In the genomic region with DNA sequence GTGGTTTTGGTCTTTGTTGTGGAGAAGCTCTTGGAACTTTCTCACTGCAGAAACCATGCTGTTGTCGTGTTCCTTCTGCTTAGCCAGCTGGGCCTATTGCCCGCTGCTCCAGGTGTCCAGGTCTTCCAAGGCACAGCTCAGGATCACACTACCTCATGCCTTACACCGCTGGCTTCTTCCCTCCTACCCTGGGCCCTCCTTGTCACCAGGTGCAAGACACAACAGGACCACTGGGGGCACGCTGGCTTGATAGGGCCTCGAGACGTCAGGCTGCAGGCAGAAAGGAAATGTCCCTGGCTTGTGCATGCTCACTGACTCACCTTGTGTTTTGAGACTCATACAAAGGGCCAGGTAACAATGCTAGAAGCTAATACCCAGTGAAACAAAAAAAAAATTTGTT, we compare ENCODE assay signal across 8 cellular contexts. TPM values are rescaled to one million over a fixed set of nuclear protein-coding genes. Genes with fewer than 3 reads are reported as not detected.
DNase-seq lines count a peak whose midpoint lies in the region; ATAC-seq and TF ChIP-seq lines count a peak whose summit lies in the region.
"Had no signal": no experiment of that assay in that cellular context is flagged by ENCODE, and none has a peak within 500 bp of the region (broad histone marks: within the 10 kb centered on the region; RNA-seq: fewer than 3 reads in every experiment).

No MANE protein-coding gene starts in this region.

- H4K20me1 ChIP-seq in GM23338 (replicated peaks; ENCODE audit: insufficient read depth) (no peaks in the 10 kb centered on the region), OCI-LY1 (ENCODE audit: insufficient read depth, low read length) (no peaks in the 10 kb centered on the region), hepatocyte (ENCODE audit: insufficient read depth, poor library complexity, severe bottlenecking) (no peaks in the 10 kb centered on the region)

- H3F3A ChIP-seq in GM23338 (replicated peaks; ENCODE audit: low read depth): no peaks in the 10 kb centered on the region
- no peaks in the 10 kb centered on the region for H3F3A ChIP-seq in OCI-LY1 (ENCODE audit: insufficient read depth, low read length)

- no peak overlapping the region for H3K9ac ChIP-seq in OCI-LY1 (ENCODE audit: low read length)

- ATAC-seq in GM18519 (IDR thresholded peaks at IDR 0.05; ENCODE audit: low FRiP score, unreplicated experiment): peak; percentile 42
- peak; percentile 84 for ATAC-seq in GM23338

- H3K9me3 Mint-ChIP-seq in GM23338: no peaks in the 10 kb centered on the region
- H3K9me3 Mint-ChIP-seq: activated naive CD4-positive, alpha-beta T cell treated with anti-CD3 and anti-CD28 coated beads, Interleukin-2, amount 50 U/mL, for 24 hours had no signal

- no peaks in the 10 kb centered on the region for H3K27me3 Mint-ChIP-seq in GM23338 (ENCODE audit: insufficient read depth, low read depth, poor library complexity)

- H3K9me2 ChIP-seq in GM23338 (ENCODE audit: insufficient read depth) (no peaks in the 10 kb centered on the region), OCI-LY1 (ENCODE audit: low read depth, low read length) (no peaks in the 10 kb centered on the region), hepatocyte (replicated peaks; ENCODE audit: insufficient read depth) (no peaks in the 10 kb centered on the region)

- H2AFZ ChIP-seq in GM23338 (peak overlapping the region; percentile 84; the same call in 1 of the 2 replicates), OCI-LY1 (ENCODE audit: low read length) (no peak overlapping the region), hepatocyte (no peak overlapping the region)

- TF ChIP-seq CTCF in GM23338 (conservative IDR thresholded peaks at IDR 0.05; ENCODE audit: low read depth in 2 of 2): peak in 1 of 2 experiments; percentile 22; a peak in 2 of 4 replicates
- peak; percentile 50 for TF ChIP-seq CTCF in OCI-LY1 (IDR thresholded peaks at IDR 0.05; ENCODE audit: low read length)
- TF ChIP-seq CTCF in hepatocyte (IDR thresholded peaks at IDR 0.05; ENCODE audit: poor library complexity): no peak

- DNase-seq in GM23338 (ENCODE audit: low spot score) (peak; percentile 67), iPS-NIHi11 (ENCODE audit: low spot score) (peak; percentile 79), amygdala (lab: John Stamatoyannopoulos, UW) (no peak), hepatocyte (ENCODE audit: low spot score) (no peak), NCI-H2107 treated with DMSO at 0.1 percent for 48 hours (lab: John Stamatoyannopoulos, UW; ENCODE audit: unreplicated experiment) (no peak)

- 78% methylated on average over 6 of the region's 6 CpGs for WGBS in hepatocyte (ENCODE audit: low lambda C conversion rate, missing lambda C conversion rate)

- H3K4me1 Mint-ChIP-seq in GM23338: peaks cover 6% of the 10 kb centered on the region; the same call in 2 of the 3 replicates
- H3K4me1 Mint-ChIP-seq: activated naive CD4-positive, alpha-beta T cell treated with anti-CD3 and anti-CD28 coated beads, Interleukin-2, amount 50 U/mL, for 24 hours had no signal

- H3K36me3 ChIP-seq in GM23338 (ENCODE audit: insufficient read depth): no peaks in the 10 kb centered on the region
- H3K36me3 ChIP-seq in OCI-LY1 (ENCODE audit: insufficient read depth, low read length): no peaks in the 10 kb centered on the region
- no peaks in the 10 kb centered on the region for H3K36me3 ChIP-seq in hepatocyte (replicated peaks; ENCODE audit: insufficient read depth, low read depth)

- no peaks in the 10 kb centered on the region for H3K36me3 Mint-ChIP-seq in GM23338 (ENCODE audit: low read depth)
- H3K36me3 Mint-ChIP-seq: activated naive CD4-positive, alpha-beta T cell treated with anti-CD3 and anti-CD28 coated beads, Interleukin-2, amount 50 U/mL, for 24 hours had no signal

- H3K9me3 ChIP-seq in OCI-LY1 (ENCODE audit: low read length) (no peaks in the 10 kb centered on the region), hepatocyte (ENCODE audit: low read depth) (no peaks in the 10 kb centered on the region)

- H3K27me3 ChIP-seq in GM23338 (ENCODE audit: insufficient read depth): no peaks in the 10 kb centered on the region
- peaks cover 9% of the 10 kb centered on the region; the same call in 1 of the 2 replicates for H3K27me3 ChIP-seq in OCI-LY1 (ENCODE audit: insufficient read depth, low read length)
- H3K27me3 ChIP-seq in hepatocyte: no peaks in the 10 kb centered on the region

- no peak overlapping the region for H3K27ac ChIP-seq in GM23338 (ENCODE audit: low read depth)
- H3K27ac ChIP-seq in OCI-LY1 (ENCODE audit: low read depth, low read length, poor library complexity, severe bottlenecking): no peak overlapping the region
- H3K27ac ChIP-seq in hepatocyte: no peak overlapping the region

- H3K79me2 ChIP-seq in GM23338 (replicated peaks; ENCODE audit: insufficient read depth) (no peaks in the 10 kb centered on the region), OCI-LY1 (ENCODE audit: insufficient read depth, low read length) (no peaks in the 10 kb centered on the region), hepatocyte (no peaks in the 10 kb centered on the region)

- no peak overlapping the region for H3K27ac Mint-ChIP-seq in GM23338
- H3K27ac Mint-ChIP-seq: activated naive CD4-positive, alpha-beta T cell treated with anti-CD3 and anti-CD28 coated beads, Interleukin-2, amount 50 U/mL, for 24 hours had no signal

- H3K4me1 ChIP-seq in GM23338 (ENCODE audit: insufficient read depth) (peaks cover 4% of the 10 kb centered on the region; the same call in 1 of the 2 replicates), OCI-LY1 (ENCODE audit: insufficient read depth, low read length, severe bottlenecking) (no peaks in the 10 kb centered on the region), hepatocyte (ENCODE audit: insufficient read depth) (no peaks in the 10 kb centered on the region)

- H3K4me3 Mint-ChIP-seq in GM23338: no peak overlapping the region
- H3K4me3 Mint-ChIP-seq: activated naive CD4-positive, alpha-beta T cell treated with anti-CD3 and anti-CD28 coated beads, Interleukin-2, amount 50 U/mL, for 24 hours had no signal

- H3K4me2 ChIP-seq in GM23338 (no peak overlapping the region), OCI-LY1 (ENCODE audit: low read length) (no peak overlapping the region), hepatocyte (no peak overlapping the region)

- H3K4me3 ChIP-seq in GM23338: no peak overlapping the region
- H3K4me3 ChIP-seq in OCI-LY1 (ENCODE audit: low read depth, low read length, poor library complexity, severe bottlenecking): no peak overlapping the region
- H3K4me3 ChIP-seq in hepatocyte: no peak overlapping the region

TF ChIP-seq in GM23338, 12 proteins besides CTCF, POLR2A, EP300 and RAD21 (continues in another document):
- TF ChIP-seq ZNF331 (CRISPR knock-in tag; IDR thresholded peaks at IDR 0.05; ENCODE audit: low read depth) (no peak), ZNF114 (CRISPR knock-in tag; IDR thresholded peaks at IDR 0.05) (no peak), EZH2 (IDR thresholded peaks at IDR 0.05; ENCODE audit: low read depth, unreplicated experiment) (no peak), NANOG (IDR thresholded peaks at IDR 0.05; ENCODE audit: borderline replicate concordance) (no peak), STAT1 (IDR thresholded peaks at IDR 0.05; ENCODE audit: unreplicated experiment) (no peak)
- TF ChIP-seq, protein P1, sequence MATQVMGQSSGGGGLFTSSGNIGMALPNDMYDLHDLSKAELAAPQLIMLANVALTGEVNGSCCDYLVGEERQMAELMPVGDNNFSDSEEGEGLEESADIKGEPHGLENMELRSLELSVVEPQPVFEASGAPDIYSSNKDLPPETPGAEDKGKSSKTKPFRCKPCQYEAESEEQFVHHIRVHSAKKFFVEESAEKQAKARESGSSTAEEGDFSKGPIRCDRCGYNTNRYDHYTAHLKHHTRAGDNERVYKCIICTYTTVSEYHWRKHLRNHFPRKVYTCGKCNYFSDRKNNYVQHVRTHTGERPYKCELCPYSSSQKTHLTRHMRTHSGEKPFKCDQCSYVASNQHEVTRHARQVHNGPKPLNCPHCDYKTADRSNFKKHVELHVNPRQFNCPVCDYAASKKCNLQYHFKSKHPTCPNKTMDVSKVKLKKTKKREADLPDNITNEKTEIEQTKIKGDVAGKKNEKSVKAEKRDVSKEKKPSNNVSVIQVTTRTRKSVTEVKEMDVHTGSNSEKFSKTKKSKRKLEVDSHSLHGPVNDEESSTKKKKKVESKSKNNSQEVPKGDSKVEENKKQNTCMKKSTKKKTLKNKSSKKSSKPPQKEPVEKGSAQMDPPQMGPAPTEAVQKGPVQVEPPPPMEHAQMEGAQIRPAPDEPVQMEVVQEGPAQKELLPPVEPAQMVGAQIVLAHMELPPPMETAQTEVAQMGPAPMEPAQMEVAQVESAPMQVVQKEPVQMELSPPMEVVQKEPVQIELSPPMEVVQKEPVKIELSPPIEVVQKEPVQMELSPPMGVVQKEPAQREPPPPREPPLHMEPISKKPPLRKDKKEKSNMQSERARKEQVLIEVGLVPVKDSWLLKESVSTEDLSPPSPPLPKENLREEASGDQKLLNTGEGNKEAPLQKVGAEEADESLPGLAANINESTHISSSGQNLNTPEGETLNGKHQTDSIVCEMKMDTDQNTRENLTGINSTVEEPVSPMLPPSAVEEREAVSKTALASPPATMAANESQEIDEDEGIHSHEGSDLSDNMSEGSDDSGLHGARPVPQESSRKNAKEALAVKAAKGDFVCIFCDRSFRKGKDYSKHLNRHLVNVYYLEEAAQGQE (IDR thresholded peaks at IDR 0.05; ENCODE audit: unreplicated experiment): no peak

RNA-seq across cellular contexts. Expression of a gene that starts 32.3 kb away (rescaled TPM):
- total RNA-seq in GM23338 (2014; rRNA removed; shearing (Covaris generic)): 2.0 and 2.3 TPM in 2 replicates
- polyA plus RNA-seq in GM23338 (2016; fragmentation: Nextera tagmentation; extraction: Ambion mirVana) (2.0 and 2.2 TPM in 2 replicates), hepatocyte (1.3 and 3.8 TPM in 2 replicates)
- 2.9 and 3.8 TPM in 2 replicates for total RNA-seq in hepatocyte

RNA-seq across cellular contexts. Expression of a gene that starts 42.3 kb away (rescaled TPM):
- total RNA-seq in GM23338 (2014; rRNA removed; shearing (Covaris generic)): 17.7 and 18.6 TPM in 2 replicates
- polyA plus RNA-seq in GM23338 (2016; fragmentation: Nextera tagmentation; extraction: Ambion mirVana): 17.4 and 22.6 TPM in 2 replicates
- 10.8 and 11.2 TPM in 2 replicates for total RNA-seq in hepatocyte
- 5.5 and 9.2 TPM in 2 replicates for polyA plus RNA-seq in hepatocyte

Comparison
In these comparisons a context has a peak if more than half of its experiments do, and no peak if none do; other contexts are left out.
1. DNase-seq: peak in GM23338 (single experiment) and iPS-NIHi11 (single experiment); none in amygdala (0 of 56), hepatocyte (single experiment) and NCI-H2107 treated with DMSO at 0.1 percent for 48 hours (single experiment).